21 cellular contexts compared by ENCODE assay signal in genomic region chr10:91782539-91782938, GRCh38. TPM values are rescaled to one million over a fixed set of nuclear protein-coding genes. Genes with fewer than 3 reads are reported as not detected.
DNase-seq lines count a peak whose midpoint lies in the region; ATAC-seq, FAIRE-seq and TF ChIP-seq lines count a peak whose summit lies in the region.
"Had no signal": no experiment of that assay in that cellular context is flagged by ENCODE, and none has a peak within 500 bp of the region (broad histone marks: within the 10 kb centered on the region; RNA-seq: fewer than 3 reads in every experiment).

No MANE protein-coding gene starts in this region.

- POLR2A ChIA-PET in H1 (lab: Charles Lee; ENCODE audit: partially characterized antibody), result interaction anchor here (1.2 to 2.9 kb wide), 3 partner anchors 9 to 16 kb away, joined by 3 to 8 read pairs (median 7); partner anchors contain the start of gene TNKS2
- POLR2A ChIA-PET in HepG2 (lab: Yijun Ruan, JAX), result no interaction called here
- POLR2A ChIA-PET in HEK293T (lab: Yijun Ruan, JAX), result no interaction called here

- no peak overlapping the region for H4K12ac ChIP-seq in trophoblast cell (ENCODE audit: low read depth, low read length)

- intact Hi-C loops in sciatic nerve (cut with DNase I) (no loop called here), HepG2 (cut with micrococcal nuclease; ENCODE audit: unreplicated experiment) (no loop called here)

- no peak overlapping the region for H2BK5ac ChIP-seq in H1 (ENCODE audit: low read depth, low read length)
- H2BK5ac ChIP-seq in trophoblast cell (ENCODE audit: low read depth, low read length, poor library complexity), result no peak overlapping the region

- no peak for TF ChIP-seq POLR2A in H1 (IDR thresholded peaks at IDR 0.05; ENCODE audit: control extremely low read depth in 1 of 2, low read depth in 2 of 2, low read length in 2 of 2)
- TF ChIP-seq POLR2A in HepG2 (IDR thresholded peaks at IDR 0.05; ENCODE audit: insufficient read depth in 1 of 2, low read depth in 2 of 2, low read length in 2 of 2), result no peak

- H3K4ac ChIP-seq in H1 (replicated peaks; ENCODE audit: insufficient read length, low read depth, low read length), result no peak overlapping the region
- no peak overlapping the region for H3K4ac ChIP-seq in trophoblast cell (ENCODE audit: low read depth, low read length)

- no peak overlapping the region for H3K56ac ChIP-seq in H1 (replicated peaks; ENCODE audit: insufficient read length, low read depth, low read length)

- H2AFZ ChIP-seq in H1 (ENCODE audit: low read length) (no peak overlapping the region), trophoblast cell (ENCODE audit: insufficient read depth, low read length, poor library complexity) (no peak overlapping the region), HepG2 (ENCODE audit: low read length) (no peak overlapping the region)

- peak overlapping the region in 1 of 2 experiments; percentile 14; a peak in 1 of 4 replicates for H3K4me2 ChIP-seq in H1 (ENCODE audit: insufficient read depth in 1 of 2, low read depth in 2 of 2, low read length in 2 of 2)
- H3K4me2 ChIP-seq in trophoblast cell (ENCODE audit: low read length), result no peak overlapping the region
- no peak overlapping the region for H3K4me2 ChIP-seq in HepG2 (ENCODE audit: low read depth, low read length)

- H3K4me3 ChIP-seq in HUES48 (ENCODE audit: low read depth, low read length), result no peak overlapping the region; the same call in 1 of the 2 replicates
- H3K4me3 ChIP-seq in H1 (ENCODE audit: extremely low read depth in 1 of 4, insufficient read depth in 2 of 4, low read depth in 3 of 4, low read length in 4 of 4), result no peak overlapping the region; a peak in 1 of 8 replicates
- H3K4me3 ChIP-seq in trophoblast cell (ENCODE audit: low read depth, low read length), result no peak overlapping the region
- no peak overlapping the region for H3K4me3 ChIP-seq in HepG2 (replicated peaks in 1 of 3; ENCODE audit: insufficient read depth in 1 of 3, low read depth in 2 of 3, low read length in 3 of 3)

- H3K23me2 ChIP-seq in H1 (ENCODE audit: low read depth, low read length), result no peaks in the 10 kb centered on the region; the same call in 1 of the 2 replicates

- H2BK120ac ChIP-seq in H1 (replicated peaks; ENCODE audit: low read depth, low read length) (no peak overlapping the region), trophoblast cell (ENCODE audit: insufficient read depth, low read length, poor library complexity) (no peak overlapping the region)

- no peak overlapping the region for H4K91ac ChIP-seq in H1 (replicated peaks; ENCODE audit: insufficient read length, low read length)
- H4K91ac ChIP-seq in trophoblast cell (ENCODE audit: low read depth, low read length), result no peak overlapping the region

- no peak overlapping the region for H2BK20ac ChIP-seq in H1 (ENCODE audit: low read length)

- H3K23ac ChIP-seq in H1 (ENCODE audit: insufficient read length) (no peak overlapping the region), trophoblast cell (ENCODE audit: low read length) (no peak overlapping the region)

- H3K79me2 ChIP-seq in H1 (ENCODE audit: control insufficient read depth in 1 of 2, insufficient read depth in 2 of 2, low read length in 2 of 2), result no peaks in the 10 kb centered on the region
- H3K79me2 ChIP-seq in trophoblast cell (ENCODE audit: control insufficient read depth, insufficient read depth, low read length, poor library complexity), result no peaks in the 10 kb centered on the region
- H3K79me2 ChIP-seq in HepG2 (ENCODE audit: insufficient read depth, low read length), result no peaks in the 10 kb centered on the region

- H3K79me1 ChIP-seq in H1 (ENCODE audit: low read depth, low read length) (no peaks in the 10 kb centered on the region), trophoblast cell (ENCODE audit: low read length) (peaks cover 2% of the 10 kb centered on the region)

- in situ Hi-C loops in HepG2 (cut with HindIII; ENCODE audit: extremely low pct_ligation_motif_present, low pct_unique_long_range_greater_than_20kb), result no loop called here

- H3K4me1 ChIP-seq in HUES48 (ENCODE audit: control insufficient read depth, insufficient read depth, low read length), result peaks cover 31% of the 10 kb centered on the region
- H3K4me1 ChIP-seq in H1 (replicated peaks in 1 of 4; ENCODE audit: control insufficient read depth in 3 of 4, insufficient read depth in 4 of 4, low read length in 3 of 4), result peaks cover 0 to 5% (median 2%) of the 10 kb centered on the region in 4 experiments; a peak in 4 of 7 replicates
- H3K4me1 ChIP-seq in trophoblast cell (ENCODE audit: control insufficient read depth in 1 of 2, insufficient read depth in 2 of 2, low read length in 2 of 2), result peaks cover 2 to 6% of the 10 kb centered on the region in 2 experiments
- H3K4me1 ChIP-seq in HepG2 (ENCODE audit: insufficient read depth, low read length), result no peaks in the 10 kb centered on the region

- H3K36me3 ChIP-seq in HUES48 (ENCODE audit: control insufficient read depth, insufficient read depth, low read length), result no peaks in the 10 kb centered on the region
- H3K36me3 ChIP-seq in H1 (ENCODE audit: control insufficient read depth in 2 of 4, insufficient read depth in 4 of 4, low read length in 3 of 4), result no peaks in the 10 kb centered on the region
- no peaks in the 10 kb centered on the region for H3K36me3 ChIP-seq in trophoblast cell (ENCODE audit: control insufficient read depth in 1 of 2, insufficient read depth in 2 of 2, low read length in 2 of 2)
- no peaks in the 10 kb centered on the region for H3K36me3 ChIP-seq in HepG2 (replicated peaks in 1 of 2; ENCODE audit: control insufficient read depth in 1 of 2, insufficient read depth in 2 of 2, low read length in 2 of 2)

- no peak for ATAC-seq in HG02571 (IDR thresholded peaks at IDR 0.05; ENCODE audit: unreplicated experiment)
- ATAC-seq in sciatic nerve, result no peak
- no peak for ATAC-seq in HepG2
- ATAC-seq: HCT116 had no signal

- CTCF ChIA-PET in H1 (lab: Charles Lee; ENCODE audit: partially characterized antibody), result no interaction called here
- CTCF ChIA-PET in HepG2 (lab: Yijun Ruan, JAX; ENCODE audit: low intra/inter-chr PET ratio, low total read pairs), result no interaction called here
- CTCF ChIA-PET in HEK293T (lab: Yijun Ruan, JAX), result no interaction called here

- H3K14ac ChIP-seq in H1 (ENCODE audit: insufficient read length) (no peak overlapping the region), trophoblast cell (ENCODE audit: low read length) (no peak overlapping the region)

- TF ChIP-seq EP300 in H1 (IDR thresholded peaks at IDR 0.05; ENCODE audit: borderline replicate concordance in 1 of 2, low read depth in 2 of 2, low read length in 2 of 2) (no peak), HepG2 (IDR thresholded peaks at IDR 0.05; ENCODE audit: low read depth in 2 of 2, low read length in 2 of 2) (no peak), HepG2 (CRISPR knock-in tag; IDR thresholded peaks at IDR 0.05; ENCODE audit: borderline replicate concordance) (no peak)

- H3K18ac ChIP-seq in H1 (ENCODE audit: extremely low read depth, low read length), result no peak overlapping the region
- H3K18ac ChIP-seq in trophoblast cell (ENCODE audit: low read length), result no peak overlapping the region

- 94% methylated on average over 1 of the region's 1 CpG; no CpG with 5 or more reads in 1 of the 2 experiments for WGBS in H1 (ENCODE audit: extremely low coverage in 1 of 2, insufficient coverage in 1 of 2, insufficient read length in 1 of 2, insufficient replicate concordance in 2 of 2, low coverage in 1 of 2, low lambda C conversion rate in 2 of 2, missing lambda C conversion rate in 1 of 2), 2 experiments
- WGBS in trophoblast cell (ENCODE audit: extremely low coverage, insufficient coverage, insufficient read length), result no CpG with 5 or more reads among the region's 1 CpG
- 93% methylated on average over 1 of the region's 1 CpG for WGBS in HepG2 (ENCODE audit: low lambda C conversion rate)

- no peak overlapping the region for H4K5ac ChIP-seq in H1 (ENCODE audit: insufficient read length, low read depth, low read length)

- no peak overlapping the region for H2BK15ac ChIP-seq in H1 (ENCODE audit: low read length)

- no peaks in the 10 kb centered on the region for H3K27me3 ChIP-seq in HUES48 (ENCODE audit: control insufficient read depth, insufficient read depth, low read length)
- no peaks in the 10 kb centered on the region for H3K27me3 ChIP-seq in H1 (replicated peaks in 1 of 4; ENCODE audit: control insufficient read depth in 3 of 4, extremely low read depth in 1 of 4, insufficient read depth in 3 of 4, low read length in 3 of 4)
- no peaks in the 10 kb centered on the region for H3K27me3 ChIP-seq in trophoblast cell (ENCODE audit: insufficient read depth, low read length)
- no peaks in the 10 kb centered on the region; a peak in 1 of 5 replicates for H3K27me3 ChIP-seq in HepG2 (ENCODE audit: control insufficient read depth in 1 of 2, insufficient read depth in 2 of 2, low read length in 2 of 2)

- peak; percentile 48 for FAIRE-seq in H1 (lab: Jason Lieb, UNC)
- FAIRE-seq in HepG2 (lab: Jason Lieb, UNC), result no peak
- FAIRE-seq: GM12891, GM18507 had no signal

- TF ChIP-seq CTCF in H1 (IDR thresholded peaks at IDR 0.05; ENCODE audit: control extremely low read depth in 1 of 3, insufficient read depth in 1 of 3, low read depth in 1 of 3, low read length in 3 of 3) (no peak), HepG2 (CRISPR knock-in tag; IDR thresholded peaks at IDR 0.05) (no peak)

- H3K27ac ChIP-seq in HUES48 (ENCODE audit: low read depth, low read length) (peak overlapping the region; percentile 44), H1 (ENCODE audit: low read depth, low read length) (no peak overlapping the region), trophoblast cell (ENCODE audit: low read depth, low read length) (no peak overlapping the region), HepG2 (ENCODE audit: extremely low read length, insufficient read depth, low read length) (no peak overlapping the region)

- H3K9me3 ChIP-seq in HUES48 (ENCODE audit: control insufficient read depth, insufficient read depth, low read length) (no peaks in the 10 kb centered on the region), H1 (ENCODE audit: insufficient read depth in 2 of 2, low read depth in 1 of 2, low read length in 1 of 2) (no peaks in the 10 kb centered on the region), trophoblast cell (ENCODE audit: insufficient read depth, low read depth, low read length) (no peaks in the 10 kb centered on the region), HepG2 (ENCODE audit: low read length) (no peaks in the 10 kb centered on the region)

- H4K20me1 ChIP-seq in H1 (replicated peaks in 1 of 2; ENCODE audit: control insufficient read depth in 1 of 2, insufficient read depth in 2 of 2, low read length in 2 of 2), result no peaks in the 10 kb centered on the region
- H4K20me1 ChIP-seq in HepG2 (ENCODE audit: insufficient read depth, low read length), result no peaks in the 10 kb centered on the region

- H2AK5ac ChIP-seq in H1 (ENCODE audit: low read depth, low read length), result no peak overlapping the region
- H2AK5ac ChIP-seq in trophoblast cell (ENCODE audit: low read length), result no peak overlapping the region

- H4K8ac ChIP-seq in H1 (ENCODE audit: extremely low read depth, insufficient read depth, low read length) (no peak overlapping the region), trophoblast cell (ENCODE audit: low read depth, low read length) (no peak overlapping the region)

- no peak overlapping the region for H2BK12ac ChIP-seq in H1 (ENCODE audit: low read depth, low read length)
- no peak overlapping the region for H2BK12ac ChIP-seq in trophoblast cell (ENCODE audit: low read length)

- DNase-seq in MV-4-11 (lab: John Stamatoyannopoulos, UW) (peak; percentile 4), H1 (ENCODE audit: low read depth in 1 of 2, low spot score in 2 of 2) (no peak), trophoblast cell (no peak), sciatic nerve (ENCODE audit: low spot score) (no peak), HepG2 (ENCODE audit: low spot score) (no peak), HEK293T (ENCODE audit: extremely low spot score) (no peak)
- DNase-seq: C1 segment of cervical spinal cord; Calu3; CD4-positive, alpha-beta memory T cell; COR-L47; DMS53; DMS79 treated with DMSO at 0.1 percent for 48 hours; GF-D8; GOT3; H7; HFFc6 had no signal

- no TSS peak for BruUV-seq in HepG2 (replicated peaks; lab: Mats Ljungman, UMichigan)

- TF ChIP-seq RAD21 in H1 (IDR thresholded peaks at IDR 0.05 in 1 of 2, conservative IDR thresholded peaks at IDR 0.05 in 1 of 2; ENCODE audit: low read depth in 2 of 2, low read length in 2 of 2), result no peak
- TF ChIP-seq RAD21 in HepG2 (CRISPR knock-in tag; IDR thresholded peaks at IDR 0.05), result no peak

- no peak overlapping the region for H3K9ac ChIP-seq in HUES48 (ENCODE audit: low read depth, low read length)
- H3K9ac ChIP-seq in H1 (replicated peaks in 1 of 4; ENCODE audit: extremely low read depth in 1 of 4, low read depth in 3 of 4, low read length in 3 of 4), result no peak overlapping the region
- peak overlapping the region; percentile 8 for H3K9ac ChIP-seq in trophoblast cell (ENCODE audit: low read length)
- H3K9ac ChIP-seq in HepG2 (ENCODE audit: insufficient read depth, low read depth, low read length), result no peak overlapping the region

RNA-seq across cellular contexts. Expression of gene TNKS2, which starts 15.7 kb away (rescaled TPM):
- total RNA-seq in H1 (2021; fragmentation: NEBNext Ultra II Directional; extraction: Animal tissue kit (Norgen Biotek cat#: 25700)), result 71.8 and 73.6 TPM in 2 replicates
- polyA plus RNA-seq in H1 (2011; rRNA removed), result 15.9 and 23.3 TPM in 2 replicates
- 29.5 TPM for polyA plus RNA-seq in H1 (2011; cell fraction: cytosol; rRNA removed)
- 18.5 TPM for polyA plus RNA-seq in H1 (2011; cell fraction: nucleus; rRNA removed)
- 24.4 to 51.4 TPM (median 34.8 TPM) in 4 replicates for polyA plus RNA-seq in H1 (2012, experiment 1 of 2)
- polyA plus RNA-seq in H1 (2012, experiment 2 of 2), result 1.9 TPM
- 30.0 TPM for polyA plus RNA-seq in H1 (2013, experiment 1 of 2)
- polyA plus RNA-seq in H1 (2013, experiment 2 of 2), result 33.5 TPM
- 84.8 and 117 TPM in 2 replicates for polyA minus RNA-seq in H1 (2011; rRNA and poly(A)+ RNA removed)
- 53.6 TPM for polyA minus RNA-seq in H1 (2011; cell fraction: cytosol; rRNA and poly(A)+ RNA removed)
- 47.9 TPM for polyA minus RNA-seq in H1 (2011; cell fraction: nucleus; rRNA and poly(A)+ RNA removed)
- 28.1 and 29.3 TPM in 2 replicates for polyA plus RNA-seq in trophoblast cell (2013)
- 51.7 TPM for total RNA-seq in sciatic nerve
- total RNA-seq in HepG2 (2016; rRNA removed; fragmentation: Illumina TruSeq; extraction: Trizol), result 15.2 and 25.5 TPM in 2 replicates
- total RNA-seq in HepG2 (2016; cell fraction: cytosol; rRNA removed; fragmentation: Illumina TruSeq; extraction: Trizol; ENCODE audit: low read depth), result 3.4 and 3.5 TPM in 2 replicates
- total RNA-seq in HepG2 (2016; cell fraction: insoluble cytoplasmic fraction; rRNA removed; fragmentation: Illumina TruSeq; extraction: Trizol), result 14.7 and 23.3 TPM in 2 replicates
- total RNA-seq in HepG2 (2016; cell fraction: membrane; rRNA removed; fragmentation: Illumina TruSeq; extraction: Trizol), result 8.9 and 9.0 TPM in 2 replicates
- total RNA-seq in HepG2 (2016; cell fraction: nucleus; rRNA removed; fragmentation: Illumina TruSeq; extraction: Trizol), result 24.7 and 28.5 TPM in 2 replicates
- polyA plus RNA-seq in HepG2 (2011; rRNA removed), result 16.9 and 19.4 TPM in 2 replicates
- polyA plus RNA-seq in HepG2 (2011; cell fraction: cytosol; rRNA removed), result 8.1 and 13.3 TPM in 2 replicates
- 18.3 and 21.6 TPM in 2 replicates for polyA plus RNA-seq in HepG2 (2011; cell fraction: nucleus; rRNA removed)
- 20.8 and 21.9 TPM in 2 replicates for polyA plus RNA-seq in HepG2 (2012)
- 0.61 and 0.65 TPM in 2 replicates for polyA plus RNA-seq in HepG2 (2016; cell fraction: cytosol; fragmentation: Illumina TruSeq; extraction: Trizol; ENCODE audit: low read depth)
- polyA plus RNA-seq in HepG2 (2016; cell fraction: insoluble cytoplasmic fraction; fragmentation: Illumina TruSeq; extraction: Trizol; ENCODE audit: low read depth), result 16.9 and 18.5 TPM in 2 replicates
- 2.2 and 3.1 TPM in 2 replicates for polyA plus RNA-seq in HepG2 (2016; cell fraction: membrane; fragmentation: Illumina TruSeq; extraction: Trizol; ENCODE audit: low read depth)
- 32.1 and 32.3 TPM in 2 replicates for polyA plus RNA-seq in HepG2 (2016; cell fraction: nucleus; fragmentation: Illumina TruSeq; extraction: Trizol; ENCODE audit: insufficient read depth, low read depth)
- 24.3 and 26.9 TPM in 2 replicates for polyA minus RNA-seq in HepG2 (2011; rRNA and poly(A)+ RNA removed; ENCODE audit: low replicate concordance)
- polyA minus RNA-seq in HepG2 (2011; cell fraction: cytosol; rRNA and poly(A)+ RNA removed), result 29.8 and 30.1 TPM in 2 replicates
- 48.7 and 54.1 TPM in 2 replicates for polyA minus RNA-seq in HepG2 (2011; cell fraction: nucleus; rRNA and poly(A)+ RNA removed)
